In the genomic region with DNA sequence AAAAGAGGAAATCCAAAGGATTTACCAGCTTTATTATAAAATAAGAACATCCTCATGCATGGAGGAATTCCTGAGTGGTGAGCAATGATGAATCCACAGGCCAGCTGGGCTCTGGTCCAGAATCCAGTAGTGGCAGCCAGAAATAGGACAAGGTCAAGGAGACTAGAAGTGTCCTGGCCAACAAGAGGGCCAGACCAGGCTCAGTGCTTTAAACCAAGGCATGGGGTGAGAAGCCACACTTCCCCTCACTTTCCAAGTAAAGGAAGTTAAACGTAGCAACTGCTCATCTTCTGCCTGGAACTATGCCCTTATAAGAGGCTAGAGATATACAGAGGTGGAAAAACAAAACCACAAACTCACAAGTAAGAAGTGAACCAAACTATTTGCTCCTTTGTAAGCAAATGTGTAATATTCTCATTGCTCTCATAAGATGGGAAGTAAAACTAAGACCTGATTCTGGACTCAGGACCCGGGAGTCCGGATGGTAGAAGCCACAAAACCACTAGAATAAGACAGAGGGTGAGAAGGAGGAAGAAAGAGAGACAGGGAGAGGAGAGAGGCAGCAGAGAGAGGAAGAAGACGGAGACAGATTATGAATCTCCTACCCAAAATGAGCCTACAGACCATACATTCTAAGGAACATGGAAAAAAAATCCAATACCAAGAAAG, we compare ENCODE assay signal across 8 cellular contexts.
DNase-seq lines count a peak whose midpoint lies in the region; FAIRE-seq and TF ChIP-seq lines count a peak whose summit lies in the region.

No MANE protein-coding gene starts in this region.

- H3K36me3 Mint-ChIP-seq in T-helper 1 cell treated with Interleukin-12 subunit alpha and Interleukin-12 subunit beta and Interleukin-4 antibody, amounts not matched to agents 30 μg/mL and 1 μg/mL, for 36 hours (ENCODE audit: low read depth) = peaks cover 11% of the 10 kb centered on the region

- no peak overlapping the region for H3K4me3 ChIP-seq in fibroblast of villous mesenchyme (ENCODE audit: low read depth, low read length)
- H3K4me3 ChIP-seq in skeletal muscle cell (ENCODE audit: low read depth, low read length) = no peak overlapping the region

- peaks cover 16% of the 10 kb centered on the region for H3K4me1 Mint-ChIP-seq in T-helper 1 cell treated with Interleukin-12 subunit alpha and Interleukin-12 subunit beta and Interleukin-4 antibody, amounts not matched to agents 30 μg/mL and 1 μg/mL, for 36 hours (ENCODE audit: low read depth)

- peaks cover 16% of the 10 kb centered on the region for H3K9me3 Mint-ChIP-seq in T-helper 1 cell treated with Interleukin-12 subunit alpha and Interleukin-12 subunit beta and Interleukin-4 antibody, amounts not matched to agents 30 μg/mL and 1 μg/mL, for 36 hours

- DNase-seq in H54 (ENCODE audit: insufficient read length, low spot score) = no peak
- peak; percentile 87 for DNase-seq in fibroblast of villous mesenchyme (ENCODE audit: low read depth)
- peak; percentile 72 for DNase-seq in skeletal muscle cell (ENCODE audit: low read depth)
- no peak for DNase-seq in posterior vena cava (ENCODE audit: low spot score)
- no peak for DNase-seq in SHP77 (lab: John Stamatoyannopoulos, UW)
- no peak for DNase-seq in NCI-H748 (lab: John Stamatoyannopoulos, UW; ENCODE audit: unreplicated experiment)
- DNase-seq in NCI-H128 (lab: John Stamatoyannopoulos, UW; ENCODE audit: unreplicated experiment) = no peak

- TF ChIP-seq CTCF in fibroblast of villous mesenchyme (IDR thresholded peaks at IDR 0.05; ENCODE audit: insufficient read depth, low read depth, low read length) = no peak

- H3K4me3 Mint-ChIP-seq in T-helper 1 cell treated with Interleukin-12 subunit alpha and Interleukin-12 subunit beta and Interleukin-4 antibody, amounts not matched to agents 30 μg/mL and 1 μg/mL, for 36 hours = peak overlapping the region; percentile 69

- peaks cover 21% of the 10 kb centered on the region for H3K27me3 Mint-ChIP-seq in T-helper 1 cell treated with Interleukin-12 subunit alpha and Interleukin-12 subunit beta and Interleukin-4 antibody, amounts not matched to agents 30 μg/mL and 1 μg/mL, for 36 hours (ENCODE audit: low read depth)

- H3K27ac Mint-ChIP-seq in T-helper 1 cell treated with Interleukin-12 subunit alpha and Interleukin-12 subunit beta and Interleukin-4 antibody, amounts not matched to agents 30 μg/mL and 1 μg/mL, for 36 hours = peak overlapping the region; percentile 72

- intact Hi-C loops in posterior vena cava (cut with DNase I) = no loop called here

- peak; percentile 90 for FAIRE-seq in H54 (lab: Jason Lieb, UNC)

- no peak for TF ChIP-seq POLR2A in H54 (IDR thresholded peaks at IDR 0.05; ENCODE audit: low read depth, low read length)

Comparison
In these comparisons a context has a peak if more than half of its experiments do, and no peak if none do; other contexts are left out.
1. DNase-seq: peak in fibroblast of villous mesenchyme (single experiment) and skeletal muscle cell (single experiment); none in H54 (single experiment), posterior vena cava (single experiment), SHP77 (0 of 2), NCI-H748 (single experiment) and NCI-H128 (single experiment).